Comparison of ENCODE assay signal across 18 cellular contexts in the genomic region with DNA sequence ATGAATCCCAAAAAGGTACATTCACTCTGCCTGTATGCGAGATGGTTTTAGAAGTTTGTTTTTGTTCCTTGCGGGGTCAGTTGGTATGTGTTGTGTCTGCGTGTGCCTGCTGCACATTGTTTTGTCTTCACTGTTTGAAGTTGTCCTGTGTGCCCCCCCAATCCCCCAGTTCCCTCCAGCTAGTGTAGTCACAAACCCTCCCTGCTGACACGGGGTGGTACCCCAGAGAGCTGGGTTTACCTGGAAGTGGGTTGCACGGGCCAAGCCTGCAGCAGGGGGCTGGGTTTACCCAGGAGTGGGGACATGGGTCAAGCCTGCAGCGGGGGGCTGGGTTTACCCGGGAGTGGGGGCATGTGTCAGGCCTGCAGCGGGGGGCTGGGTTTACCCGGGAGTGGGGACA. TPM values are rescaled to one million over a fixed set of nuclear protein-coding genes. Genes with fewer than 3 reads are reported as not detected.
A peak's percentile ranks its signal among the peaks of the same experiment; 100 is the strongest.
DNase-seq lines count a peak whose midpoint lies in the region; ATAC-seq, FAIRE-seq and TF ChIP-seq lines count a peak whose summit lies in the region.
"Had no signal": no experiment of that assay in that cellular context is flagged by ENCODE, and none has a peak within 500 bp of the region (broad histone marks: within the 10 kb centered on the region; RNA-seq: fewer than 3 reads in every experiment).

No MANE protein-coding gene starts in this region.

- ATAC-seq in K562: no peak
- ATAC-seq: GM23338, HCT116 had no signal

- FAIRE-seq in K562 (lab: Jason Lieb, UNC): no peak

- peak overlapping the region; percentile 76 for H3K4me2 ChIP-seq in K562 (ENCODE audit: insufficient read depth, low read length)
- H3K4me2 ChIP-seq in osteoblast (ENCODE audit: insufficient read depth, low read length): no peak overlapping the region
- H3K4me2 ChIP-seq: GM23338 had no signal

- H3K4me3 ChIP-seq in CD8-positive, alpha-beta memory T cell (ENCODE audit: low read length): no peak overlapping the region
- H3K4me3 ChIP-seq in K562 (no peak overlapping the region), osteoblast (ENCODE audit: insufficient read depth, low read length) (no peak overlapping the region), MG63 (no peak overlapping the region)
- H3K4me3 ChIP-seq: GM23338 had no signal

- BruUV-seq in K562 (replicated peaks; lab: Mats Ljungman, UMichigan): TSS peak; percentile 18

- no peaks in the 10 kb centered on the region for H3K27me3 ChIP-seq in CD8-positive, alpha-beta memory T cell (ENCODE audit: insufficient read depth, low read length, poor library complexity, severe bottlenecking)
- H3K27me3 ChIP-seq in K562 (ENCODE audit: control insufficient read depth in 2 of 2, insufficient read depth in 2 of 2, low read length in 2 of 2): no peaks in the 10 kb centered on the region
- H3K27me3 ChIP-seq in osteoblast (ENCODE audit: insufficient read depth, low read length): no peaks in the 10 kb centered on the region
- no peaks in the 10 kb centered on the region for H3K27me3 ChIP-seq in MG63
- H3K27me3 ChIP-seq: BE2C had no signal

- intact Hi-C loops in K562 (cut with micrococcal nuclease): loop anchor here (5.0 kb wide), 1 partner anchor 37 kb away; no protein-coding TSS in a partner anchor

- H3K9me3 ChIP-seq in CD8-positive, alpha-beta memory T cell (ENCODE audit: low read length): no peaks in the 10 kb centered on the region
- H3K9me3 ChIP-seq in K562 (replicated peaks; ENCODE audit: control insufficient read depth, insufficient read depth, low read depth, low read length) (no peaks in the 10 kb centered on the region), osteoblast (ENCODE audit: low read depth, low read length) (no peaks in the 10 kb centered on the region), MG63 (no peaks in the 10 kb centered on the region)
- H3K9me3 ChIP-seq: BE2C had no signal

- no peaks in the 10 kb centered on the region for H3K36me3 Mint-ChIP-seq in CD8-positive, alpha-beta memory T cell
- H3K36me3 Mint-ChIP-seq: CD4-positive, CD25-positive, alpha-beta regulatory T cell had no signal

- H3K9me1 ChIP-seq in K562 (ENCODE audit: control insufficient read depth, insufficient read depth, low read length): peaks cover 16% of the 10 kb centered on the region

- TF ChIP-seq EP300 in K562 (IDR thresholded peaks at IDR 0.05; ENCODE audit: low read length): no peak

- TF ChIP-seq POLR2A in K562 (conservative IDR thresholded peaks at IDR 0.05): no peak

- H3K9me3 Mint-ChIP-seq in CD8-positive, alpha-beta memory T cell: no peaks in the 10 kb centered on the region
- H3K9me3 Mint-ChIP-seq: CD4-positive, CD25-positive, alpha-beta regulatory T cell; GM23338; HFFc6 had no signal

- TF ChIP-seq CTCF in K562 (IDR thresholded peaks at IDR 0.05 in 2 of 3, conservative IDR thresholded peaks at IDR 0.05 in 1 of 3; ENCODE audit: insufficient read depth in 2 of 3, low read depth in 1 of 3, low read length in 3 of 3) (no peak), osteoblast (IDR thresholded peaks at IDR 0.05; ENCODE audit: extremely low read depth, low read depth, low read length) (no peak)

- H3K79me2 ChIP-seq in K562 (ENCODE audit: control insufficient read depth, insufficient read depth, low read length) (peaks cover 27% of the 10 kb centered on the region), osteoblast (ENCODE audit: insufficient read depth, low read length) (peaks cover 57% of the 10 kb centered on the region)

- POLR2A ChIA-PET in CD8-positive, alpha-beta memory T cell (lab: Charles Lee): no interaction called here
- POLR2A ChIA-PET in K562 (lab: Yijun Ruan, JAX): interaction anchor here (0.6 to 2.6 kb wide), 6 partner anchors 10 to 1510 kb away, joined by 3 to 10 read pairs (median 4); no protein-coding TSS in a partner anchor

- peaks cover 0 to 14% (median 10%) of the 10 kb centered on the region in 3 donors for H3K4me1 Mint-ChIP-seq in CD8-positive, alpha-beta memory T cell

- peak overlapping the region in 1 of 2 experiments; percentile 54; a peak in 3 of 4 replicates for H3K9ac ChIP-seq in K562 (ENCODE audit: insufficient read depth in 1 of 2, low read depth in 2 of 2, low read length in 2 of 2)

- H3K4me3 Mint-ChIP-seq in CD8-positive, alpha-beta memory T cell: no peak overlapping the region
- H3K4me3 Mint-ChIP-seq: CD4-positive, CD25-positive, alpha-beta regulatory T cell; GM23338; HFFc6 had no signal

- TF ChIP-seq RAD21 in K562 (CRISPR knock-in tag; conservative IDR thresholded peaks at IDR 0.05 in 1 of 2, IDR thresholded peaks at IDR 0.05 in 1 of 2): no peak

- no peak overlapping the region for H3K27ac Mint-ChIP-seq in CD8-positive, alpha-beta memory T cell
- H3K27ac Mint-ChIP-seq: CD4-positive, CD25-positive, alpha-beta regulatory T cell; GM23338; HFFc6 had no signal

- H4K20me1 ChIP-seq in K562 (replicated peaks; ENCODE audit: control insufficient read depth, insufficient read depth, low read length) (peaks cover 35% of the 10 kb centered on the region), osteoblast (ENCODE audit: insufficient read depth, low read length) (peaks cover 74% of the 10 kb centered on the region)

- H3K4me1 ChIP-seq in CD8-positive, alpha-beta memory T cell (ENCODE audit: insufficient read depth, low read length): peaks cover 7% of the 10 kb centered on the region
- peaks cover 14 to 40% of the 10 kb centered on the region in 2 experiments; a peak in 4 of 5 replicates for H3K4me1 ChIP-seq in K562 (replicated peaks in 1 of 2; ENCODE audit: control insufficient read depth in 2 of 2, insufficient read depth in 2 of 2, low read length in 2 of 2)
- peaks cover 22% of the 10 kb centered on the region for H3K4me1 ChIP-seq in osteoblast (ENCODE audit: insufficient read depth, low read length)
- H3K4me1 ChIP-seq: BE2C had no signal

- H3K27me3 Mint-ChIP-seq in CD8-positive, alpha-beta memory T cell: peaks cover 8 to 10% of the 10 kb centered on the region in 2 donors
- H3K27me3 Mint-ChIP-seq: CD4-positive, CD25-positive, alpha-beta regulatory T cell had no signal

- in situ Hi-C loops in K562 (cut with MboI): no loop called here

- H3K27ac ChIP-seq in CD8-positive, alpha-beta memory T cell (ENCODE audit: low read depth, low read length): peak overlapping the region; percentile 5
- H3K27ac ChIP-seq in K562 (ENCODE audit: extremely low read depth, low read depth, low read length) (peak overlapping the region; percentile 95), cingulate gyrus (ENCODE audit: low read depth, low read length) (peak overlapping the region; percentile 39), osteoblast (ENCODE audit: low read depth, low read length) (peak overlapping the region; percentile 48)
- H3K27ac ChIP-seq: HL-60 had no signal

- CTCF ChIA-PET in CD8-positive, alpha-beta memory T cell (lab: Charles Lee): no interaction called here
- CTCF ChIA-PET in K562 (lab: Yijun Ruan, JAX; ENCODE audit: low intra/inter-chr PET ratio): no interaction called here

- H3K36me3 ChIP-seq in CD8-positive, alpha-beta memory T cell (ENCODE audit: insufficient read depth, low read length): no peaks in the 10 kb centered on the region
- H3K36me3 ChIP-seq in K562 (ENCODE audit: control insufficient read depth, insufficient read depth, low read length) (peaks cover 85% of the 10 kb centered on the region), osteoblast (ENCODE audit: insufficient read depth, low read length) (peaks cover 85% of the 10 kb centered on the region), MG63 (peaks cover 82% of the 10 kb centered on the region)

- H2AFZ ChIP-seq in K562 (ENCODE audit: low read depth, low read length): no peak overlapping the region
- H2AFZ ChIP-seq in osteoblast (ENCODE audit: low read length): no peak overlapping the region
- H2AFZ ChIP-seq: GM23338 had no signal

- WGBS in K562 (ENCODE audit: insufficient coverage, low coverage, missing lambda C conversion rate): 86% methylated on average over 9 of the region's 9 CpGs

- DNase-seq in CD8-positive, alpha-beta memory T cell: no peak
- DNase-seq in K562 (ENCODE audit: extremely low read depth in 1 of 4, low spot score in 3 of 4): no peak
- DNase-seq in osteoblast (ENCODE audit: insufficient read length, low spot score, missing footprints): peak; percentile 76
- DNase-seq in germinal center (ENCODE audit: low spot score): no peak
- no peak for DNase-seq in MG63
- DNase-seq in H4 (ENCODE audit: low spot score): no peak
- no peak for DNase-seq in COR-L47 (lab: John Stamatoyannopoulos, UW)
- DNase-seq: ACHN, BE2C, Calu3, DMS79 treated with DMSO at 0.1 percent for 48 hours, H7, HFFc6 had no signal

RNA-seq across cellular contexts. Expression of gene CTTN, which starts 22.2 kb away (rescaled TPM):
- total RNA-seq in CD8-positive, alpha-beta memory T cell: 10 to 100 TPM; 17.0 to 19.3 TPM
- not detected for polyA plus RNA-seq in CD8-positive, alpha-beta memory T cell
- 847 and 1,186 TPM in 2 replicates for total RNA-seq in K562 (2011; cell fraction: chromatin; rRNA removed; ENCODE audit: low replicate concordance)
- total RNA-seq in K562 (2011; cell fraction: nucleolus; rRNA removed): 519 and 540 TPM in 2 replicates
- total RNA-seq in K562 (2011; cell fraction: nucleoplasm; rRNA removed): 720 and 885 TPM in 2 replicates
- total RNA-seq in K562 (2014; rRNA removed): 114 and 127 TPM in 2 replicates
- 92.4 and 92.6 TPM in 2 replicates for total RNA-seq in K562 (2014; rRNA removed; fragmentation: Illumina TruSeq; extraction: Trizol)
- total RNA-seq in K562 (2015; rRNA removed; fragmentation: Illumina TruSeq; extraction: Trizol): 104 and 110 TPM in 2 replicates
- 146 and 158 TPM in 2 replicates for total RNA-seq in K562 (2021)
- 90.1 and 102 TPM in 2 replicates for polyA plus RNA-seq in K562 (2011; rRNA removed)
- polyA plus RNA-seq in K562 (2011; cell fraction: cytosol; rRNA removed): 58.6 and 59.0 TPM in 2 replicates
- 564 and 672 TPM in 2 replicates for polyA plus RNA-seq in K562 (2011; cell fraction: nucleus; rRNA removed)
- polyA plus RNA-seq in K562 (2012): 106 and 146 TPM in 2 replicates
- polyA plus RNA-seq in K562 (2014; fragmentation: Illumina TruSeq; extraction: Trizol): 99.7 and 102 TPM in 2 replicates
- polyA plus RNA-seq in K562 (2014; fragmentation: Nextera tagmentation; extraction: Ambion mirVana): 10 to 100 TPM in 1 of 2 experiments, 1 to 10 TPM in 1; 9.9 to 23.1 TPM
- polyA plus RNA-seq in K562 (2014; rRNA removed): 149 and 157 TPM in 2 replicates
- polyA minus RNA-seq in K562 (2011; rRNA and poly(A)+ RNA removed): 134 and 158 TPM in 2 replicates
- 44.2 and 52.6 TPM in 2 replicates for polyA minus RNA-seq in K562 (2011; cell fraction: cytosol; rRNA and poly(A)+ RNA removed)
- 171 and 217 TPM in 2 replicates for polyA minus RNA-seq in K562 (2011; cell fraction: nucleus; rRNA and poly(A)+ RNA removed)
- 426 and 429 TPM in 2 replicates for total RNA-seq in osteoblast
- 153 and 159 TPM in 2 replicates for total RNA-seq in MG63 (2014; rRNA removed; shearing (Covaris generic); ENCODE audit: low replicate concordance)
- total RNA-seq in H4 (2014; rRNA removed; shearing (Covaris generic)): 118 and 177 TPM in 2 replicates

Comparison
In these comparisons a context has a peak if more than half of its experiments do, and no peak if none do; other contexts are left out.
1. H3K27ac ChIP-seq: peak in every context shown above with its lines; median percentile 95 in K562; 48 in osteoblast; 39 in cingulate gyrus; 5 in CD8-positive, alpha-beta memory T cell.